ENCODE assay signal across 1 cellular context in genomic region chr2:95062716-95063400, GRCh38.
TF ChIP-seq lines count a peak whose summit lies in the region.

No MANE protein-coding gene starts in this region.

TF ChIP-seq in GM12878, 131 proteins besides CTCF, POLR2A, EP300 and RAD21 (continued from another document):
- TF ChIP-seq NKRF (conservative IDR thresholded peaks at IDR 0.05): no peak
- TF ChIP-seq PRDM15 (CRISPR knock-in tag; IDR thresholded peaks at IDR 0.05): no peak
- TF ChIP-seq BCL11A (IDR thresholded peaks at IDR 0.05; ENCODE audit: low read depth, low read length): peak; percentile 74
- TF ChIP-seq CBFB (IDR thresholded peaks at IDR 0.05; ENCODE audit: low read depth): 0 out of 2 replicates have a peak, but pooled peaks have one; percentile 45
- no peak; the same call in 1 of the 2 replicates for TF ChIP-seq ZBTB40 (IDR thresholded peaks at IDR 0.05; ENCODE audit: borderline replicate concordance)
- peak; percentile 34; the same call in 1 of the 2 replicates for TF ChIP-seq EED (IDR thresholded peaks at IDR 0.05; ENCODE audit: low read depth)
